ENCODE assay signal across 1 cellular context in genomic region chr10:99995713-99996112, GRCh38.
TF ChIP-seq lines count a peak whose summit lies in the region.

No MANE protein-coding gene starts in this region.

TF ChIP-seq in IMR-90, 13 proteins besides CTCF, POLR2A, EP300 and RAD21 (continued from another document):
- TF ChIP-seq NFE2L2 (IDR thresholded peaks at IDR 0.05; ENCODE audit: low read depth, low read length) (no peak), SMC3 (IDR thresholded peaks at IDR 0.05; ENCODE audit: low read depth, low read length) (no peak), CEBPB (IDR thresholded peaks at IDR 0.05; ENCODE audit: low read depth, low read length) (no peak), ELK1 (IDR thresholded peaks at IDR 0.05; ENCODE audit: borderline replicate concordance, low read depth, low read length) (no peak), BHLHE40 (IDR thresholded peaks at IDR 0.05; ENCODE audit: low read depth, low read length) (no peak), USF2 (IDR thresholded peaks at IDR 0.05; ENCODE audit: low read depth, low read length) (no peak), MAZ (IDR thresholded peaks at IDR 0.05; ENCODE audit: borderline replicate concordance, low read depth, low read length) (no peak), RCOR1 (IDR thresholded peaks at IDR 0.05; ENCODE audit: insufficient replicate concordance, low read length) (no peak), CHD1 (IDR thresholded peaks at IDR 0.05; ENCODE audit: low read depth, low read length) (no peak), MAFK (IDR thresholded peaks at IDR 0.05; ENCODE audit: low read depth, low read length) (no peak), RFX5 (IDR thresholded peaks at IDR 0.05; ENCODE audit: low read depth, low read length) (no peak), MXI1 (IDR thresholded peaks at IDR 0.05; ENCODE audit: borderline replicate concordance, low read depth, low read length) (no peak)
